8 cellular contexts compared by ENCODE assay signal in the genomic region with DNA sequence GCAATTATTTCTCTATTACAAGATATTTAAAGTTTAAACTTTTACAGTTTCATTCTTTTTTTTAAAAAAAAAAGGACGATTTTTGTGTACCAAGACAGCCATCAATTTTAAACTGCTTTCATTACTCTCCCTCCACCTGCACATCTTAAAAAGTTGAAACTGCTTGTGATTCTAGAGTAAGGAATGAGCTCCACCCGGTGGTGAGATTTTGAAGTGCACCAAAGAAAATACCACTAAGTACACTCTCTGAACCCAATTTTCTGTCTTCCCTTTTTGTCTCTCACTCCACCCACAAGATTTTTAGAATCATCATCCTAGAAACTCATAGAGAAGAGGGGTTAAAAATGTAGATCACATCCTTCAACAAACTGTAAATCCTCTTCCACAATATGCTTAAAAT.
DNase-seq lines count a peak whose midpoint lies in the region; ATAC-seq and TF ChIP-seq lines count a peak whose summit lies in the region.

No MANE protein-coding gene starts in this region.

- ATAC-seq in HG03558 (IDR thresholded peaks at IDR 0.05; ENCODE audit: extremely low read depth, unreplicated experiment), result peak; percentile 47
- ATAC-seq in activated naive CD8-positive, alpha-beta T cell treated with anti-CD3 and anti-CD28 coated beads, Interleukin-2, amount 50 U/mL, for 24 hours, result no peak
- no peak for ATAC-seq in HG03280 (IDR thresholded peaks at IDR 0.05; ENCODE audit: unreplicated experiment)

- no peak overlapping the region for H3K4me3 Mint-ChIP-seq in activated naive CD8-positive, alpha-beta T cell treated with anti-CD3 and anti-CD28 coated beads, Interleukin-2, amount 50 U/mL, for 24 hours

- no peak overlapping the region for H3K4me3 ChIP-seq in AG04449 (ENCODE audit: low read depth, low read length)
- H3K4me3 ChIP-seq in OCI-LY3 (ENCODE audit: low read length), result no peak overlapping the region
- no peak overlapping the region for H3K4me3 ChIP-seq in smooth muscle cell

- H3K36me3 Mint-ChIP-seq in activated naive CD8-positive, alpha-beta T cell treated with anti-CD3 and anti-CD28 coated beads, Interleukin-2, amount 50 U/mL, for 24 hours (ENCODE audit: low read depth), result no peaks in the 10 kb centered on the region

- no peaks in the 10 kb centered on the region for H3F3A ChIP-seq in smooth muscle cell (ENCODE audit: low read depth)

- no peaks in the 10 kb centered on the region for H3K79me2 ChIP-seq in OCI-LY3 (ENCODE audit: low read length)
- no peaks in the 10 kb centered on the region for H3K79me2 ChIP-seq in smooth muscle cell (ENCODE audit: low read depth)

- H3K27me3 ChIP-seq in OCI-LY3 (ENCODE audit: low read depth, low read length), result no peaks in the 10 kb centered on the region
- H3K27me3 ChIP-seq in smooth muscle cell (ENCODE audit: low read depth), result no peaks in the 10 kb centered on the region

- H3K36me3 ChIP-seq in OCI-LY3 (replicated peaks; ENCODE audit: low read depth, low read length) (no peaks in the 10 kb centered on the region), smooth muscle cell (ENCODE audit: low read depth) (no peaks in the 10 kb centered on the region)

- WGBS in smooth muscle cell (ENCODE audit: low lambda C conversion rate), result 7% methylated on average over 2 of the region's 2 CpGs

- no peak overlapping the region for H3K9ac ChIP-seq in OCI-LY3 (ENCODE audit: low read length)
- H3K9ac ChIP-seq in smooth muscle cell (ENCODE audit: low read depth), result no peak overlapping the region

- H3K27me3 Mint-ChIP-seq in activated naive CD8-positive, alpha-beta T cell treated with anti-CD3 and anti-CD28 coated beads, Interleukin-2, amount 50 U/mL, for 24 hours, result no peaks in the 10 kb centered on the region

- no peaks in the 10 kb centered on the region for H3K9me3 ChIP-seq in OCI-LY3 (ENCODE audit: insufficient read depth, low read length)
- no peaks in the 10 kb centered on the region for H3K9me3 ChIP-seq in smooth muscle cell (replicated peaks; ENCODE audit: low read depth)

- H3K9me3 Mint-ChIP-seq in activated naive CD8-positive, alpha-beta T cell treated with anti-CD3 and anti-CD28 coated beads, Interleukin-2, amount 50 U/mL, for 24 hours, result no peaks in the 10 kb centered on the region

- TF ChIP-seq CTCF in AG04449 (IDR thresholded peaks at IDR 0.05; ENCODE audit: insufficient read depth, low read length, missing control alignments), result peak; percentile 18
- peak; percentile 71 for TF ChIP-seq CTCF in GM12873 (IDR thresholded peaks at IDR 0.05; ENCODE audit: insufficient read depth, low read depth, low read length, missing control alignments)
- peak; percentile 57; the same call in 1 of the 2 replicates for TF ChIP-seq CTCF in OCI-LY3 (IDR thresholded peaks at IDR 0.05; ENCODE audit: low read depth, low read length)
- TF ChIP-seq CTCF in smooth muscle cell (IDR thresholded peaks at IDR 0.05; ENCODE audit: borderline replicate concordance, insufficient read depth, poor library complexity, severe bottlenecking), result peak; percentile 60

- POLR2A ChIA-PET in AG04449 (lab: Yijun Ruan, JAX), result no interaction called here

- peaks cover 6% of the 10 kb centered on the region for H3K4me1 ChIP-seq in OCI-LY3 (ENCODE audit: low read length)
- H3K4me1 ChIP-seq in smooth muscle cell (ENCODE audit: low read depth), result no peaks in the 10 kb centered on the region

- H3K27ac Mint-ChIP-seq in activated naive CD8-positive, alpha-beta T cell treated with anti-CD3 and anti-CD28 coated beads, Interleukin-2, amount 50 U/mL, for 24 hours, result no peak overlapping the region

- CTCF ChIA-PET in AG04449 (lab: Yijun Ruan, JAX), result interaction anchor here (1.0 to 1.1 kb wide), 2 partner anchors 10 to 42 kb away, joined by 3 read pairs; no protein-coding TSS in a partner anchor

- DNase-seq in AG04449 (ENCODE audit: low read depth, low spot score) (no peak), hepatic stellate cell (ENCODE audit: low spot score) (peak; percentile 17), smooth muscle cell (lab: John Stamatoyannopoulos, UW; ENCODE audit: unreplicated experiment) (no peak)
- peak; percentile 39 for DNase-seq in activated naive CD8-positive, alpha-beta T cell treated with anti-CD3 and anti-CD28 coated beads, Interleukin-2, amount 50 U/mL, for 24 hours

- no peaks in the 10 kb centered on the region for H3K4me1 Mint-ChIP-seq in activated naive CD8-positive, alpha-beta T cell treated with anti-CD3 and anti-CD28 coated beads, Interleukin-2, amount 50 U/mL, for 24 hours

- H3K27ac ChIP-seq in OCI-LY3 (ENCODE audit: low read length) (no peak overlapping the region), smooth muscle cell (ENCODE audit: low read depth) (no peak overlapping the region)

- no peak overlapping the region for H2AFZ ChIP-seq in OCI-LY3 (ENCODE audit: low read depth, low read length)
- no peak overlapping the region for H2AFZ ChIP-seq in smooth muscle cell (ENCODE audit: low read depth)

- H4K20me1 ChIP-seq in OCI-LY3 (ENCODE audit: insufficient read depth, low read length), result no peaks in the 10 kb centered on the region
- no peaks in the 10 kb centered on the region for H4K20me1 ChIP-seq in smooth muscle cell (ENCODE audit: low read depth)

- H3K4me2 ChIP-seq in OCI-LY3 (ENCODE audit: low read length) (no peak overlapping the region), smooth muscle cell (no peak overlapping the region)

Comparison
In these comparisons a context has a peak if more than half of its experiments do, and no peak if none do; other contexts are left out.
1. DNase-seq: peak in activated naive CD8-positive, alpha-beta T cell treated with anti-CD3 and anti-CD28 coated beads, Interleukin-2, amount 50 U/mL, for 24 hours (single experiment) and hepatic stellate cell (single experiment); none in AG04449 (single experiment) and smooth muscle cell (single experiment).
2. CTCF ChIP-seq: peak in every context shown above with its lines; median percentile 71 in GM12873; 60 in smooth muscle cell; 57 in OCI-LY3; 18 in AG04449.